In the genomic region with DNA sequence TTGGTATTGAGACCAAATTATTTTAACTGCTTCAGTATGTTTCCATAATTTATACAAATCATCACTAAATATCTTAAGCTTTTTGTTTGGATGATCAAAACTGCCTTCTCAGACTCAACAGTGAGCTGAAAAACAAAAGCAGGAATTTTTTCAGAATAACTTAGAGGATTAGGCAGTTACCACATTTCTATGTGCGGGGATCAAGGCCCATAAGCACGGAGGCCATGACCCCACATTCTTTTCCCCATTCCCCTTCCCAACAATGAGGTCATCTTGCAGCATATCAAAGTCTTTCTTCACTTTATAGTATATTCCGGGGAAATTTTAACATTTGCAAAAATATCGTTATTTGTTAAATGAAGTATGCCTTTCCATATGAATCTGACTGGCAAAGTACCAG, we compare ENCODE assay signal across 19 cellular contexts.
A peak's percentile ranks its signal among the peaks of the same experiment; 100 is the strongest.
DNase-seq lines count a peak whose midpoint lies in the region; ATAC-seq lines count a peak whose summit lies in the region.
"Had no signal": no experiment of that assay in that cellular context is flagged by ENCODE, and none has a peak within 500 bp of the region (broad histone marks: within the 10 kb centered on the region; RNA-seq: fewer than 3 reads in every experiment).

No MANE protein-coding gene starts in this region.

- no peak overlapping the region for H4K8ac ChIP-seq in neuronal stem cell (ENCODE audit: low read depth, low read length)

- no peaks in the 10 kb centered on the region for H3K79me1 ChIP-seq in neuronal stem cell (ENCODE audit: low read depth, low read length)

- no peak overlapping the region for H2AK5ac ChIP-seq in neuronal stem cell (ENCODE audit: low read depth, low read length)

- no peak overlapping the region for H2BK15ac ChIP-seq in neuronal stem cell (ENCODE audit: low read length)

- peak overlapping the region; percentile 25 for H3K27ac Mint-ChIP-seq in activated naive CD4-positive, alpha-beta T cell treated with anti-CD3 and anti-CD28 coated beads, Interleukin-2, amount 50 U/mL, for 24 hours
- H3K27ac Mint-ChIP-seq: B cell; CD4-positive, alpha-beta T cell had no signal

- H3K4me1 Mint-ChIP-seq in activated naive CD4-positive, alpha-beta T cell treated with anti-CD3 and anti-CD28 coated beads, Interleukin-2, amount 50 U/mL, for 24 hours, result peaks cover 22% of the 10 kb centered on the region

- no peak overlapping the region for H3K23ac ChIP-seq in neuronal stem cell (ENCODE audit: low read depth, low read length, poor library complexity)

- H3K4me3 ChIP-seq in SJCRH30, result no peak overlapping the region
- H3K4me3 ChIP-seq in neuronal stem cell (ENCODE audit: low read length in 2 of 2), result no peak overlapping the region
- H3K4me3 ChIP-seq: A549; BLaER1 treated with 17β-estradiol and CSF1 and Interleukin-3, amounts not matched to agents 10 nM and 100 nM had no signal

- no peak overlapping the region for H4K91ac ChIP-seq in neuronal stem cell (ENCODE audit: low read depth, low read length, poor library complexity)

- no peak overlapping the region for H3K4me2 ChIP-seq in neuronal stem cell (ENCODE audit: insufficient read depth, low read length, poor library complexity, severe bottlenecking)
- H3K4me2 ChIP-seq: A549; BLaER1 treated with 17β-estradiol and CSF1 and Interleukin-3, amounts not matched to agents 10 nM and 100 nM had no signal

- H3K36me3 ChIP-seq in SJCRH30 (no peaks in the 10 kb centered on the region), neuronal stem cell (replicated peaks in 1 of 2; ENCODE audit: control insufficient read depth in 2 of 2, insufficient read depth in 2 of 2, low read length in 2 of 2) (no peaks in the 10 kb centered on the region)

- no peak overlapping the region for H2AFZ ChIP-seq in neuronal stem cell (ENCODE audit: low read length)

- peaks cover 51% of the 10 kb centered on the region for H3K4me1 ChIP-seq in SJCRH30
- peaks cover 1 to 3% of the 10 kb centered on the region in 2 donors for H3K4me1 ChIP-seq in neuronal stem cell (ENCODE audit: control insufficient read depth in 2 of 2, insufficient read depth in 1 of 2, low read depth in 1 of 2, low read length in 2 of 2)
- H3K4me1 ChIP-seq: Caco-2 had no signal

- WGBS in neuronal stem cell (ENCODE audit: extremely low coverage in 2 of 2, insufficient read length in 2 of 2, insufficient replicate concordance in 1 of 2), 2 donors, result no CpG with 5 or more reads among the region's 4 CpGs

- intact Hi-C loops in Right ventricle myocardium superior (cut with DNase I), result no loop called here

- H3K27ac ChIP-seq in SJCRH30 (peak overlapping the region; percentile 68), neuronal stem cell (replicated peaks; ENCODE audit: low read length) (no peak overlapping the region)
- H3K27ac ChIP-seq: 22Rv1; A549; BLaER1 treated with 17β-estradiol and CSF1 and Interleukin-3, amounts not matched to agents 10 nM and 100 nM; C4-2B had no signal

- no peaks in the 10 kb centered on the region for H3K9me3 ChIP-seq in SJCRH30 (replicated peaks)
- no peaks in the 10 kb centered on the region for H3K9me3 ChIP-seq in neuronal stem cell (replicated peaks in 1 of 2; ENCODE audit: control insufficient read depth in 2 of 2, insufficient read depth in 1 of 2, low read depth in 1 of 2, low read length in 2 of 2)
- H3K9me3 ChIP-seq: A549, Caco-2 had no signal

- no peak overlapping the region for H2BK12ac ChIP-seq in neuronal stem cell (ENCODE audit: low read length)

- H3K14ac ChIP-seq in neuronal stem cell (ENCODE audit: low read length), result no peak overlapping the region

- H3K27me3 ChIP-seq in SJCRH30, result no peaks in the 10 kb centered on the region
- H3K27me3 ChIP-seq in neuronal stem cell (ENCODE audit: control insufficient read depth in 3 of 3, insufficient read depth in 3 of 3, low read depth in 1 of 3, low read length in 3 of 3), result no peaks in the 10 kb centered on the region
- H3K27me3 ChIP-seq: BLaER1 treated with 17β-estradiol and CSF1 and Interleukin-3, amounts not matched to agents 10 nM and 100 nM had no signal

- H2BK5ac ChIP-seq in neuronal stem cell (ENCODE audit: low read length), result no peak overlapping the region

- no peak overlapping the region for H3K4me3 Mint-ChIP-seq in activated naive CD4-positive, alpha-beta T cell treated with anti-CD3 and anti-CD28 coated beads, Interleukin-2, amount 50 U/mL, for 24 hours
- H3K4me3 Mint-ChIP-seq: B cell; CD4-positive, alpha-beta T cell; CD8-positive, alpha-beta T cell had no signal

- no peak overlapping the region for H3K18ac ChIP-seq in neuronal stem cell (ENCODE audit: low read length)

- H3K36me3 Mint-ChIP-seq in activated naive CD4-positive, alpha-beta T cell treated with anti-CD3 and anti-CD28 coated beads, Interleukin-2, amount 50 U/mL, for 24 hours, result peaks cover 15% of the 10 kb centered on the region

- H3K4ac ChIP-seq in neuronal stem cell (ENCODE audit: low read length), result no peak overlapping the region

- no peak for ATAC-seq in Right ventricle myocardium superior (ENCODE audit: poor library complexity)
- ATAC-seq in GM21526 (IDR thresholded peaks at IDR 0.05; ENCODE audit: low FRiP score, unreplicated experiment), result no peak
- ATAC-seq: A549; CD8-positive, alpha-beta T cell had no signal

- no peak for DNase-seq in activated naive CD4-positive, alpha-beta T cell (lab: John Stamatoyannopoulos, UW)
- peak; percentile 50 to 66 for DNase-seq in SJCRH30
- DNase-seq in neuronal stem cell (ENCODE audit: low spot score), result peak; percentile 11
- DNase-seq in NOMO-1 treated with dmso at 0.1 percent for 144 hours (lab: John Stamatoyannopoulos, UW; ENCODE audit: unreplicated experiment), result no peak
- no peak for DNase-seq in Right ventricle myocardium superior
- DNase-seq: AML-193; Caco-2; Calu3; CD4-positive, alpha-beta T cell; CD8-positive, alpha-beta T cell; DMS79 treated with DMSO at 0.1 percent for 48 hours; GF-D8 had no signal

- H3K9me3 Mint-ChIP-seq in activated naive CD4-positive, alpha-beta T cell treated with anti-CD3 and anti-CD28 coated beads, Interleukin-2, amount 50 U/mL, for 24 hours, result no peaks in the 10 kb centered on the region
- H3K9me3 Mint-ChIP-seq: CD4-positive, alpha-beta T cell; CD8-positive, alpha-beta T cell had no signal

- H2BK120ac ChIP-seq in neuronal stem cell (ENCODE audit: low read depth, low read length), result no peak overlapping the region

- no peak overlapping the region for H3K9ac ChIP-seq in neuronal stem cell (ENCODE audit: low read depth, low read length, poor library complexity)
- H3K9ac ChIP-seq: BLaER1 treated with 17β-estradiol and CSF1 and Interleukin-3, amounts not matched to agents 10 nM and 100 nM had no signal

- no peaks in the 10 kb centered on the region for H3K27me3 Mint-ChIP-seq in activated naive CD4-positive, alpha-beta T cell treated with anti-CD3 and anti-CD28 coated beads, Interleukin-2, amount 50 U/mL, for 24 hours
- H3K27me3 Mint-ChIP-seq: B cell; CD4-positive, alpha-beta T cell had no signal

Comparison
In these comparisons a context has a peak if more than half of its experiments do, and no peak if none do; other contexts are left out.
1. DNase-seq: peak in SJCRH30 (2 of 2) and neuronal stem cell (single experiment); none in activated naive CD4-positive, alpha-beta T cell (0 of 4), NOMO-1 treated with dmso at 0.1 percent for 144 hours (single experiment) and Right ventricle myocardium superior (single experiment).